Comparison of ENCODE assay signal across 8 cellular contexts in the genomic region with DNA sequence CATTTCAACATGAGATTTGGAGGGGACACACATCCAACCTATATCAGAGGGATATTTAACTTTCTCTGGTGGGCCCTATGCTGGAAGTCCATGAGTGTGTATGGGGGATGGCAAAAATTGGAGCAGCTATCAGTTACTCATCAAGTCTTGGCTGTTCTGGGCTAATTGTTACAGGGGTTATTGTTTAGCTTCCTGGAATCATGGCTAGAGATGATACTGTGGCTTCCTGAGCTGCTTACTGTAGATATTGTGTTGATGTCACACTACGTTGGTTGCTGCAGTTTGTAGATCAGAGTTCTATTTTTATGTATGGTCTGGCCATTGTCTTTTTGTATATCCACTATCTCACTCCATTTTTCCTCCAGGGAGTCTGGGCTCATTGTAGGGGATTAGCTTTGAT. TPM values are rescaled to one million over a fixed set of nuclear protein-coding genes. Genes with fewer than 3 reads are reported as not detected.
"Had no signal": no experiment of that assay in that cellular context is flagged by ENCODE, and none has a peak within 500 bp of the region (broad histone marks: within the 10 kb centered on the region; RNA-seq: fewer than 3 reads in every experiment).

No MANE protein-coding gene starts in this region.

- H3K36me3 ChIP-seq: HAP-1 had no signal

- ATAC-seq: GM23338, HCT116, K562 had no signal

- H3K4me3 ChIP-seq: GM23338, HAP-1, K562 had no signal

- H3K4me3 Mint-ChIP-seq: GM23338, HFFc6 had no signal

- H3K27ac Mint-ChIP-seq: GM23338 had no signal

- H3K4me1 ChIP-seq: HAP-1 had no signal

- DNase-seq: H7, HFFc6, IMR-90, KG1 had no signal

- H3K9me3 ChIP-seq: HAP-1 had no signal

RNA-seq across cellular contexts. Expression of a gene that starts 20.9 kb away (rescaled TPM):
- total RNA-seq: GM23338, IMR-90, K562 had no signal
- polyA plus RNA-seq: GM23338, IMR-90 had no signal
